ENCODE assay signal across 20 cellular contexts in the genomic region with DNA sequence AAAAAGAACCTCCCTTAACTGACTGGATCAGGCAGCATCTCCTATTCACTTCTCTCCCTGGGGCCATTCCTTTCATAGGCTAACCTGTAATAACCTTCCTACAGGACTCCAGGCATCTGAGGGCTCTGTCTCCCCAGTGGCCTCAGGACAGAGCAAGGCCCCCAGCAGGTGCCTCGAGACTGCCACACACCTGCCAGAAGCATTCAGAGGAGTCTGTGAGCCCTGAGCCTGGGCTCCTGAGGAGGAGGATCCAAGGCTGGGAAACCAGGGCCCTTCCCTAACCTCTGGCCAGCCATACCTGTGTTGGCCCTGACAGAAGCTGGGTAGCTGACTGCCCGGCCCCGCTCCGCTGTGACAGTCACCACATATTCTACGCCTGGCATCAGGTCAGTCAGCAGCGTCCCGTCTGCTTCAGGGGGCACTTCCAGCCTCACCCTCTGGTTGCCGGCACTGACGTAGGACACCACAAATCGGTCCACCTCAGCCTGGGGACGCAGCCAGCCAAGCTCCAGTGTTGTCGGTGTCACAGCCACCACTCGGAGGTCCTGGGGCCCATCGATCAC. TPM values are rescaled to one million over a fixed set of nuclear protein-coding genes. Genes with fewer than 3 reads are reported as not detected.
DNase-seq lines count a peak whose midpoint lies in the region; ATAC-seq and TF ChIP-seq lines count a peak whose summit lies in the region.
"Had no signal": no experiment of that assay in that cellular context is flagged by ENCODE, and none has a peak within 500 bp of the region (broad histone marks: within the 10 kb centered on the region; RNA-seq: fewer than 3 reads in every experiment).

No MANE protein-coding gene starts in this region.

- no peaks in the 10 kb centered on the region for H3K9me3 Mint-ChIP-seq in naive thymus-derived CD8-positive, alpha-beta T cell
- no peaks in the 10 kb centered on the region for H3K9me3 Mint-ChIP-seq in osteocyte (ENCODE audit: unreplicated experiment)
- H3K9me3 Mint-ChIP-seq: activated CD4-positive, alpha-beta T cell treated with anti-CD3 and anti-CD28 coated beads, Interleukin-2, amount 10 ng/mL, durations not matched to agents 7 days and 5 days had no signal

- peak overlapping the region in 6 of 10 donors; percentile 20 to 63 (median 42) for H3K4me3 Mint-ChIP-seq in naive thymus-derived CD8-positive, alpha-beta T cell
- no peak overlapping the region for H3K4me3 Mint-ChIP-seq in osteocyte (ENCODE audit: unreplicated experiment)
- H3K4me3 Mint-ChIP-seq: activated CD4-positive, alpha-beta T cell treated with anti-CD3 and anti-CD28 coated beads, Interleukin-2, amount 10 ng/mL, durations not matched to agents 7 days and 5 days had no signal

- H3K14ac ChIP-seq in IMR-90 (replicated peaks; ENCODE audit: low read depth, low read length) = no peak overlapping the region

- no peak overlapping the region for H3K56ac ChIP-seq in IMR-90 (ENCODE audit: extremely low read depth, insufficient read depth, low read length)

- no peaks in the 10 kb centered on the region for H3K79me1 ChIP-seq in IMR-90 (ENCODE audit: low read depth in 1 of 2, low read length in 2 of 2)

- no peak overlapping the region for H2AK5ac ChIP-seq in IMR-90 (ENCODE audit: low read depth, low read length)

- H3K4me3 ChIP-seq in IMR-90 (ENCODE audit: insufficient read depth, low read depth, low read length) (no peak overlapping the region), esophagus muscularis mucosa (no peak overlapping the region), thoracic aorta (no peak overlapping the region), prostate gland (no peak overlapping the region)

- DNase-seq in IMR-90 (no peak), esophagus muscularis mucosa (ENCODE audit: extremely low spot score) (no peak), thoracic aorta (ENCODE audit: low spot score) (no peak), prostate gland (ENCODE audit: low spot score) (no peak), osteocyte (ENCODE audit: extremely low spot score, unreplicated experiment) (no peak)
- peak in 1 of 10 donors; percentile 46 for DNase-seq in naive thymus-derived CD8-positive, alpha-beta T cell
- no peak for DNase-seq in NK-92 treated with Interleukin-12 subunit alpha and Interleukin-12 subunit beta, amount 100 ng/mL, for 24 hours (lab: John Stamatoyannopoulos, UW)
- DNase-seq: activated CD4-positive, alpha-beta T cell treated with anti-CD3 and anti-CD28 coated beads, Interleukin-2, amount 10 ng/mL, durations not matched to agents 7 days and 5 days; activated CD8-positive, alpha-beta memory T cell treated with anti-CD3 and anti-CD28 coated beads, Interleukin-2, amount 50 U/mL, for 48 hours; activated effector memory CD4-positive, alpha-beta T cell treated with anti-CD3 and anti-CD28 coated beads, Interleukin-2, amount 50 U/mL, for 16 hours; amniotic stem cell; central memory CD4-positive, alpha-beta T cell; DND-41; naive B cell; NCI-H1417; NCI-H524 treated with DMSO at 0.1 percent for 48 hours; SHP77 treated with DMSO at 0.1 percent for 48 hours; stimulated activated CD4-positive, alpha-beta T cell treated with anti-CD3 and anti-CD28 coated beads, Interleukin-12 subunit alpha, Interleukin-12 subunit beta, amount 100 ng/mL, for 4 hours; T-helper 1 cell had no signal

- no peak overlapping the region for H3K27ac ChIP-seq in IMR-90 (ENCODE audit: insufficient read depth, low read length)
- H3K27ac ChIP-seq in esophagus muscularis mucosa (replicated peaks in 1 of 4) = peak overlapping the region; percentile 70 to 81 (median 79)
- peak overlapping the region; percentile 73 for H3K27ac ChIP-seq in thoracic aorta
- peak overlapping the region in 1 of 2 donors; percentile 63 for H3K27ac ChIP-seq in prostate gland

- ATAC-seq in IMR-90 (ENCODE audit: low read depth) (no peak), thoracic aorta (ENCODE audit: insufficient number of reproducible peaks, low FRiP score, low read depth) (no peak), GM18870 (IDR thresholded peaks at IDR 0.05; ENCODE audit: unreplicated experiment) (no peak)
- no peak for ATAC-seq in naive thymus-derived CD8-positive, alpha-beta T cell

- in situ Hi-C loops in IMR-90 (cut with MboI; ENCODE audit: low sequenced_read_pairs) = no loop called here

- no peak overlapping the region for H3K4ac ChIP-seq in IMR-90 (ENCODE audit: low read depth, low read length)

- no peak overlapping the region for H3K23ac ChIP-seq in IMR-90 (ENCODE audit: low read depth, low read length)

- 97% methylated on average over 7 of the region's 14 CpGs; no CpG with 5 or more reads in 1 of the 2 experiments for WGBS in IMR-90 (ENCODE audit: extremely low coverage in 2 of 2, insufficient read length in 1 of 2), 2 experiments
- WGBS in esophagus muscularis mucosa = 92% methylated on average over 6 of the region's 14 CpGs
- WGBS in prostate gland = 97% methylated on average over 14 of the region's 14 CpGs

- TF ChIP-seq CTCF in IMR-90 (conservative IDR thresholded peaks at IDR 0.05; ENCODE audit: low read depth, low read length) = no peak
- no peak for TF ChIP-seq CTCF in esophagus muscularis mucosa (IDR thresholded peaks at IDR 0.05)
- TF ChIP-seq CTCF in thoracic aorta (IDR thresholded peaks at IDR 0.05) = no peak
- no peak for TF ChIP-seq CTCF in prostate gland (IDR thresholded peaks at IDR 0.05)
- TF ChIP-seq CTCF in osteocyte (IDR thresholded peaks at IDR 0.05) = no peak

- no peak for TF ChIP-seq EP300 in esophagus muscularis mucosa (IDR thresholded peaks at IDR 0.05)

- no peak overlapping the region for H2AK9ac ChIP-seq in IMR-90 (replicated peaks; ENCODE audit: low read depth, low read length, poor library complexity)

- peaks cover 20% of the 10 kb centered on the region for H3K9me1 ChIP-seq in IMR-90 (ENCODE audit: insufficient read depth, low read length)

- peaks cover 22% of the 10 kb centered on the region for H3K4me1 ChIP-seq in IMR-90 (ENCODE audit: control insufficient read depth, insufficient read depth, low read length)
- peaks cover 33 to 59% (median 47%) of the 10 kb centered on the region in 4 donors for H3K4me1 ChIP-seq in esophagus muscularis mucosa
- peaks cover 28 to 46% of the 10 kb centered on the region in 2 donors for H3K4me1 ChIP-seq in thoracic aorta (ENCODE audit: control insufficient read depth in 1 of 2, low read depth in 2 of 2)
- H3K4me1 ChIP-seq in prostate gland (replicated peaks) = no peaks in the 10 kb centered on the region

- TF ChIP-seq POLR2A in IMR-90 (IDR thresholded peaks at IDR 0.05; ENCODE audit: low read depth, low read length) (no peak), esophagus muscularis mucosa (IDR thresholded peaks at IDR 0.05; ENCODE audit: low read depth) (no peak), prostate gland (IDR thresholded peaks at IDR 0.05) (no peak)

- peaks cover 6 to 41% (median 32%) of the 10 kb centered on the region in 5 donors for H3K27me3 Mint-ChIP-seq in naive thymus-derived CD8-positive, alpha-beta T cell
- peaks cover 3% of the 10 kb centered on the region for H3K27me3 Mint-ChIP-seq in osteocyte (ENCODE audit: unreplicated experiment)

- no peak overlapping the region for H2BK5ac ChIP-seq in IMR-90 (ENCODE audit: low read depth, low read length, poor library complexity, severe bottlenecking)

- peaks cover 15% of the 10 kb centered on the region for H4K20me1 ChIP-seq in IMR-90 (ENCODE audit: insufficient read depth, low read length)

- H2BK15ac ChIP-seq in IMR-90 (ENCODE audit: low read depth, low read length) = peak overlapping the region; percentile 64; the same call in 1 of the 3 replicates

- no peak overlapping the region for H4K5ac ChIP-seq in IMR-90 (ENCODE audit: low read depth, low read length)

- H3K27me3 ChIP-seq in IMR-90 (ENCODE audit: control insufficient read depth, insufficient read depth, low read length) (peaks cover 53% of the 10 kb centered on the region), esophagus muscularis mucosa (peaks cover 0 to 5% (median 0%) of the 10 kb centered on the region in 4 donors), thoracic aorta (replicated peaks; ENCODE audit: insufficient read depth) (no peaks in the 10 kb centered on the region), prostate gland (replicated peaks; ENCODE audit: insufficient read depth) (no peaks in the 10 kb centered on the region)

- no peak overlapping the region for H3K18ac ChIP-seq in IMR-90 (ENCODE audit: low read depth, low read length)

- no peak overlapping the region for H3K27ac Mint-ChIP-seq in naive thymus-derived CD8-positive, alpha-beta T cell
- no peak overlapping the region for H3K27ac Mint-ChIP-seq in osteocyte (ENCODE audit: unreplicated experiment)
- H3K27ac Mint-ChIP-seq: activated CD4-positive, alpha-beta T cell treated with anti-CD3 and anti-CD28 coated beads, Interleukin-2, amount 10 ng/mL, durations not matched to agents 7 days and 5 days; naive B cell had no signal

- no peak overlapping the region for H2BK120ac ChIP-seq in IMR-90 (ENCODE audit: low read depth, low read length)

- POLR2A ChIA-PET in IMR-90 (lab: Charles Lee; ENCODE audit: unreplicated experiment) = no interaction called here
- POLR2A ChIA-PET in naive thymus-derived CD8-positive, alpha-beta T cell (lab: Charles Lee) = interaction anchor here (1.2 kb wide), 1 partner anchor 107 kb away, joined by 3 read pairs; no protein-coding TSS in a partner anchor

- no peak overlapping the region for H4K91ac ChIP-seq in IMR-90 (ENCODE audit: insufficient read depth, low read depth, low read length)

- no peak overlapping the region for H3K9ac ChIP-seq in IMR-90 (ENCODE audit: low read depth, low read length)

- TF ChIP-seq RAD21 in IMR-90 (IDR thresholded peaks at IDR 0.05; ENCODE audit: low read length) = no peak

- H3K36me3 ChIP-seq in IMR-90 (ENCODE audit: control insufficient read depth, insufficient read depth, low read length) (no peaks in the 10 kb centered on the region), esophagus muscularis mucosa (peaks cover 9 to 41% (median 17%) of the 10 kb centered on the region in 4 donors), thoracic aorta (no peaks in the 10 kb centered on the region), prostate gland (no peaks in the 10 kb centered on the region)

- dilution Hi-C loops in IMR-90 (cut with HindIII; ENCODE audit: low sequenced_read_pairs, unreplicated experiment) = no loop called here

- H3K4me1 Mint-ChIP-seq in naive thymus-derived CD8-positive, alpha-beta T cell = peaks cover 0 to 5% (median 3%) of the 10 kb centered on the region in 4 donors
- H3K4me1 Mint-ChIP-seq in osteocyte (ENCODE audit: unreplicated experiment) = peaks cover 38% of the 10 kb centered on the region

- H2BK20ac ChIP-seq in IMR-90 (ENCODE audit: low read depth, low read length) = peak overlapping the region; percentile 40; the same call in 1 of the 2 replicates

- peaks cover 0 to 2% (median 0%) of the 10 kb centered on the region in 3 donors for H3K36me3 Mint-ChIP-seq in naive thymus-derived CD8-positive, alpha-beta T cell
- H3K36me3 Mint-ChIP-seq in osteocyte (ENCODE audit: unreplicated experiment) = no peaks in the 10 kb centered on the region
- H3K36me3 Mint-ChIP-seq: naive B cell had no signal

- no peak overlapping the region for H4K8ac ChIP-seq in IMR-90 (ENCODE audit: low read depth in 2 of 2, low read length in 2 of 2)

- CTCF ChIA-PET in IMR-90 (lab: Yijun Ruan, JAX) = no interaction called here

- no peaks in the 10 kb centered on the region for H3K9me3 ChIP-seq in IMR-90 (ENCODE audit: control insufficient read depth, insufficient read depth, low read length)
- H3K9me3 ChIP-seq in esophagus muscularis mucosa = no peaks in the 10 kb centered on the region
- H3K9me3 ChIP-seq in thoracic aorta = no peaks in the 10 kb centered on the region
- H3K9me3 ChIP-seq in prostate gland = no peaks in the 10 kb centered on the region

- BruUV-seq in IMR-90 (replicated peaks; lab: Mats Ljungman, UMichigan) = no TSS peak

- H2AFZ ChIP-seq in IMR-90 (replicated peaks; ENCODE audit: low read length, poor library complexity) = no peak overlapping the region

- no peak overlapping the region for H3K4me2 ChIP-seq in IMR-90 (ENCODE audit: low read depth, low read length)

- intact Hi-C loops in IMR-90 (cut with micrococcal nuclease) (no loop called here), esophagus muscularis mucosa (cut with DNase I) (no loop called here), prostate gland (cut with DNase I) (no loop called here)

RNA-seq across cellular contexts. Expression of a gene that starts 20.6 kb away (rescaled TPM):
- total RNA-seq in IMR-90 (2012; rRNA removed) = under 0.01 TPM in 1 of 2 replicates, not detected in the other
- 0.05 and 0.42 TPM in 2 replicates for polyA plus RNA-seq in IMR-90 (2012; rRNA removed)
- polyA plus RNA-seq in IMR-90 (2012; cell fraction: cytosol; rRNA removed) = 0.05 and 0.15 TPM in 2 replicates
- polyA plus RNA-seq in IMR-90 (2012; cell fraction: nucleus; rRNA removed; ENCODE audit: low replicate concordance) = 1.1 and 1.4 TPM in 2 replicates
- 100 to 1,000 TPM; 223 to 525 (median 326) TPM for total RNA-seq in esophagus muscularis mucosa
- total RNA-seq in naive thymus-derived CD8-positive, alpha-beta T cell = 10 to 100 TPM; 14.5 to 17.8 TPM
- under 1 TPM in 1 of 3 donors, not detected in 2; 0.13 TPM for polyA plus RNA-seq in naive thymus-derived CD8-positive, alpha-beta T cell
- 100 to 1,000 TPM; 194 to 210 TPM for total RNA-seq in thoracic aorta
- 10 to 100 TPM; 18.5 to 29.1 TPM for total RNA-seq in prostate gland
- total RNA-seq in osteocyte = 13.1 and 13.9 TPM in 2 replicates

RNA-seq across cellular contexts. Expression of a gene that starts 39.5 kb away (rescaled TPM):
- 5.3 and 7.9 TPM in 2 replicates for total RNA-seq in IMR-90 (2012; rRNA removed)
- 62.6 and 69.6 TPM in 2 replicates for polyA plus RNA-seq in IMR-90 (2012; rRNA removed)
- polyA plus RNA-seq in IMR-90 (2012; cell fraction: cytosol; rRNA removed) = 53.8 and 64.7 TPM in 2 replicates
- 85.2 and 131 TPM in 2 replicates for polyA plus RNA-seq in IMR-90 (2012; cell fraction: nucleus; rRNA removed; ENCODE audit: low replicate concordance)
- total RNA-seq in esophagus muscularis mucosa = 10 to 100 TPM; 17.7 to 37.4 (median 27.2) TPM
- 100 to 1,000 TPM; 140 to 141 TPM for total RNA-seq in naive thymus-derived CD8-positive, alpha-beta T cell
- polyA plus RNA-seq in naive thymus-derived CD8-positive, alpha-beta T cell = 10 to 100 TPM; 17.5 to 25.7 (median 21.4) TPM
- 10 to 100 TPM; 38.2 to 60.9 TPM for total RNA-seq in thoracic aorta
- 100 to 1,000 TPM in 1 of 2 donors, 10 to 100 TPM in 1; 70.6 to 132 TPM for total RNA-seq in prostate gland
- total RNA-seq in osteocyte = 109 and 116 TPM in 2 replicates

RNA-seq across cellular contexts. Expression of a gene that starts 41.5 kb away (rescaled TPM):
- total RNA-seq in IMR-90 (2012; rRNA removed) (5.8 and 5.9 TPM in 2 replicates), esophagus muscularis mucosa (1 to 10 TPM; 2.7 to 6.3 (median 3.9) TPM), thoracic aorta (1 to 10 TPM in 1 of 2 donors, under 1 TPM in 1; 0.41 to 3.2 TPM), prostate gland (1 to 10 TPM; 3.6 to 6.9 TPM), osteocyte (5.3 and 7.5 TPM in 2 replicates)
- 3.4 and 3.6 TPM in 2 replicates for polyA plus RNA-seq in IMR-90 (2012; rRNA removed)
- 2.6 and 3.3 TPM in 2 replicates for polyA plus RNA-seq in IMR-90 (2012; cell fraction: cytosol; rRNA removed)
- 1.2 and 1.6 TPM in 2 replicates for polyA plus RNA-seq in IMR-90 (2012; cell fraction: nucleus; rRNA removed; ENCODE audit: low replicate concordance)
- total RNA-seq in naive thymus-derived CD8-positive, alpha-beta T cell = 1 to 10 TPM; 1.8 to 2.1 TPM
- polyA plus RNA-seq in naive thymus-derived CD8-positive, alpha-beta T cell = 1 to 10 TPM in 1 of 3 donors, under 1 TPM in 2; 0.37 to 2.5 (median 0.51) TPM

RNA-seq across cellular contexts. Expression of a gene that starts 50.4 kb away (rescaled TPM):
- total RNA-seq in IMR-90 (2012; rRNA removed) = not detected in 2 replicates
- 0.03 and 0.10 TPM in 2 replicates for polyA plus RNA-seq in IMR-90 (2012; rRNA removed)
- 0.05 and 0.09 TPM in 2 replicates for polyA plus RNA-seq in IMR-90 (2012; cell fraction: cytosol; rRNA removed)
- polyA plus RNA-seq in IMR-90 (2012; cell fraction: nucleus; rRNA removed; ENCODE audit: low replicate concordance) = 0.68 and 1.3 TPM in 2 replicates
- 1 to 10 TPM in 3 of 4 donors, under 1 TPM in 1; 0.33 to 3.7 (median 1.9) TPM for total RNA-seq in esophagus muscularis mucosa
- 1 to 10 TPM; 1.2 to 1.8 TPM for total RNA-seq in naive thymus-derived CD8-positive, alpha-beta T cell
- not detected for polyA plus RNA-seq in naive thymus-derived CD8-positive, alpha-beta T cell
- 1 to 10 TPM in 1 of 2 donors, not detected in 1; 2.4 TPM for total RNA-seq in thoracic aorta
- total RNA-seq in prostate gland = 1 to 10 TPM in 1 of 2 donors, under 1 TPM in 1; 0.59 to 2.7 TPM
- total RNA-seq in osteocyte = 0.30 and 0.44 TPM in 2 replicates

Comparison
In these comparisons a context has a peak if more than half of its experiments do, and no peak if none do; other contexts are left out.
1. RNA of a gene that starts 20.6 kb away (total RNA-seq): 223 to 525 TPM in esophagus muscularis mucosa, 194 to 210 TPM in thoracic aorta, 18.5 to 29.1 TPM in prostate gland, 14.5 to 17.8 TPM in naive thymus-derived CD8-positive, alpha-beta T cell and 13.1 to 13.9 TPM in osteocyte; under 0.01 TPM in IMR-90; every median in the first group is over 10 times any median in the second.